Comparison of ENCODE assay signal across 21 cellular contexts in genomic region chr6:3151705-3152104, GRCh38. TPM values are rescaled to one million over a fixed set of nuclear protein-coding genes. Genes with fewer than 3 reads are reported as not detected.
DNase-seq lines count a peak whose midpoint lies in the region; ATAC-seq and TF ChIP-seq lines count a peak whose summit lies in the region.
"Had no signal": no experiment of that assay in that cellular context is flagged by ENCODE, and none has a peak within 500 bp of the region (broad histone marks: within the 10 kb centered on the region; RNA-seq: fewer than 3 reads in every experiment).

No MANE protein-coding gene starts in this region.

- DNase-seq in NCI-H1105 treated with DMSO at 0.1 percent for 48 hours (lab: John Stamatoyannopoulos, UW), result peak; percentile 45
- no peak for DNase-seq in NCI-H1105 (lab: John Stamatoyannopoulos, UW)
- DNase-seq in NCI-H446 treated with DMSO at 0.1 percent for 48 hours (lab: John Stamatoyannopoulos, UW), result peak; percentile 8
- DNase-seq in chondrocyte (ENCODE audit: low spot score), result no peak
- no peak for DNase-seq in gastrocnemius medialis
- DNase-seq in A172 (ENCODE audit: low spot score), result no peak
- DNase-seq: activated CD4-positive, alpha-beta T cell treated with anti-CD3 and anti-CD28 coated beads, Interleukin-2, amount 50 U/mL, for 1 hour; activated CD8-positive, alpha-beta memory T cell treated with anti-CD3 and anti-CD28 coated beads, Interleukin-2, amount 50 U/mL, for 48 hours; DMS79; foreskin melanocyte; KG1; kidney; MV-4-11; naive thymus-derived CD8-positive, alpha-beta T cell; stimulated activated CD4-positive, alpha-beta T cell treated with anti-CD3 and anti-CD28 coated beads, Interleukin-4, amount 100 ng/mL, for 1 hour; SW 1271 had no signal

- peaks cover 4% of the 10 kb centered on the region for H3K9me3 Mint-ChIP-seq in chondrocyte (ENCODE audit: low read depth)
- H3K9me3 Mint-ChIP-seq: naive thymus-derived CD8-positive, alpha-beta T cell had no signal

- in situ Hi-C loops in gastrocnemius medialis (cut with MboI; ENCODE audit: low sequenced_read_pairs in 4 of 4), result no loop called here

- peak in 1 of 2 donors; percentile 33 for ATAC-seq in gastrocnemius medialis
- no peak for ATAC-seq in HG02642 (IDR thresholded peaks at IDR 0.05; ENCODE audit: poor library complexity, unreplicated experiment)
- no peak for ATAC-seq in GM19395 (IDR thresholded peaks at IDR 0.05; ENCODE audit: unreplicated experiment)
- ATAC-seq: A549; naive thymus-derived CD8-positive, alpha-beta T cell had no signal

- peak overlapping the region in 3 of 4 donors; percentile 7 to 45 (median 36) for H3K27ac ChIP-seq in gastrocnemius medialis
- H3K27ac ChIP-seq: A549, prostate gland had no signal

- TF ChIP-seq CTCF in chondrocyte (IDR thresholded peaks at IDR 0.05) (no peak), gastrocnemius medialis (IDR thresholded peaks at IDR 0.05 in 4 of 5, conservative IDR thresholded peaks at IDR 0.05 in 1 of 5) (no peak)

- no peaks in the 10 kb centered on the region for H3K27me3 Mint-ChIP-seq in chondrocyte (ENCODE audit: low read depth)

- peaks cover 0 to 13% of the 10 kb centered on the region in 2 donors for H3K36me3 ChIP-seq in gastrocnemius medialis
- H3K36me3 ChIP-seq: prostate gland had no signal

- H3K4me3 Mint-ChIP-seq in chondrocyte (ENCODE audit: unreplicated experiment), result no peak overlapping the region
- H3K4me3 Mint-ChIP-seq: naive thymus-derived CD8-positive, alpha-beta T cell had no signal

- no peak for TF ChIP-seq POLR2A in gastrocnemius medialis (IDR thresholded peaks at IDR 0.05)

- H3K4me3 ChIP-seq in gastrocnemius medialis, result no peak overlapping the region
- H3K4me3 ChIP-seq: A549, prostate gland, smooth muscle cell had no signal

- peaks cover 24% of the 10 kb centered on the region for H3K36me3 Mint-ChIP-seq in chondrocyte (ENCODE audit: low read depth)

- H3K9me3 ChIP-seq in gastrocnemius medialis, result no peaks in the 10 kb centered on the region
- H3K9me3 ChIP-seq: A549, prostate gland had no signal

- peak overlapping the region; percentile 52 for H3K27ac Mint-ChIP-seq in chondrocyte (ENCODE audit: unreplicated experiment)

- peaks cover 24% of the 10 kb centered on the region for H3K4me1 Mint-ChIP-seq in chondrocyte (ENCODE audit: low read depth)

- intact Hi-C loops in gastrocnemius medialis (cut with DNase I; ENCODE audit: low total_unique reads), result loop anchor here (2.0 kb wide), 1 partner anchor 21 kb away; no protein-coding TSS in a partner anchor

- no peaks in the 10 kb centered on the region for H3K27me3 ChIP-seq in gastrocnemius medialis

- H3K4me1 ChIP-seq in gastrocnemius medialis, result peaks cover 5 to 11% of the 10 kb centered on the region in 2 donors
- H3K4me1 ChIP-seq: A549, prostate gland had no signal

RNA-seq across cellular contexts. Expression of gene TUBB2A, which starts 5.6 kb away (rescaled TPM):
- 212 to 290 TPM (median 223 TPM) in 3 replicates for total RNA-seq in chondrocyte
- total RNA-seq in gastrocnemius medialis, result 10 to 100 TPM; 18.9 to 53.1 (median 27.0) TPM
- 291 and 339 TPM in 2 replicates for total RNA-seq in A172 (2014; rRNA removed; shearing (Covaris generic))

RNA-seq across cellular contexts. Expression of gene BPHL, which starts 33.2 kb away (rescaled TPM):
- 22.1 to 26.2 TPM (median 22.3 TPM) in 3 replicates for total RNA-seq in chondrocyte
- total RNA-seq in gastrocnemius medialis, result 1 to 10 TPM; 4.7 to 8.7 (median 5.8) TPM
- total RNA-seq in A172 (2014; rRNA removed; shearing (Covaris generic)), result 22.8 and 25.2 TPM in 2 replicates

Comparison
In these comparisons a context has a peak if more than half of its experiments do, and no peak if none do; other contexts are left out.
1. DNase-seq: peak in NCI-H1105 treated with DMSO at 0.1 percent for 48 hours (single experiment) and NCI-H446 treated with DMSO at 0.1 percent for 48 hours (single experiment); none in NCI-H1105 (single experiment), chondrocyte (single experiment), gastrocnemius medialis (0 of 2) and A172 (single experiment).